Comparison of ENCODE assay signal across 19 cellular contexts in genomic region chr3:128430731-128431130, GRCh38. TPM values are rescaled to one million over a fixed set of nuclear protein-coding genes. Genes with fewer than 3 reads are reported as not detected.
DNase-seq lines count a peak whose midpoint lies in the region; ATAC-seq and TF ChIP-seq lines count a peak whose summit lies in the region.
"Had no signal": no experiment of that assay in that cellular context is flagged by ENCODE, and none has a peak within 500 bp of the region (broad histone marks: within the 10 kb centered on the region; RNA-seq: fewer than 3 reads in every experiment).

No MANE protein-coding gene starts in this region.

- peaks cover 74% of the 10 kb centered on the region for H3K27me3 Mint-ChIP-seq in nephron (ENCODE audit: low read depth)

- peak; percentile 9 for DNase-seq in Right ventricle myocardium inferior (ENCODE audit: missing footprints)
- no peak for DNase-seq in cardiac septum (ENCODE audit: low spot score)
- peak; percentile 76 for DNase-seq in posterior vena cava (ENCODE audit: low spot score)
- DNase-seq in NCI-H1417 treated with DMSO at 0.1 percent for 48 hours (lab: John Stamatoyannopoulos, UW), result no peak
- DNase-seq in foreskin fibroblast, result no peak
- DNase-seq in posterior cingulate gyrus, result no peak
- DNase-seq in UCSD-AML1 (lab: John Stamatoyannopoulos, UW; ENCODE audit: unreplicated experiment), result no peak
- DNase-seq: CD4-positive, alpha-beta memory T cell; DMS153; DMS79; GDM1; GOT3; H9 had no signal

- no peaks in the 10 kb centered on the region for H3K36me3 Mint-ChIP-seq in nephron (ENCODE audit: low read depth)
- H3K36me3 Mint-ChIP-seq: CD14-positive monocyte had no signal

- TF ChIP-seq CTCF in nephron (IDR thresholded peaks at IDR 0.05; ENCODE audit: unreplicated experiment in 3 of 3) (no peak), foreskin fibroblast (IDR thresholded peaks at IDR 0.05; ENCODE audit: low read depth, low read length) (no peak)

- H3K4me3 ChIP-seq in foreskin fibroblast (ENCODE audit: low read depth in 1 of 2, low read length in 2 of 2), result no peak overlapping the region
- H3K4me3 ChIP-seq: BLaER1 had no signal

- no peaks in the 10 kb centered on the region for H3K9me3 Mint-ChIP-seq in nephron
- H3K9me3 Mint-ChIP-seq: CD4-positive, alpha-beta memory T cell; H9 had no signal

- intact Hi-C loops in Right ventricle myocardium inferior (cut with DNase I), result no loop called here
- intact Hi-C loops in cardiac septum (cut with DNase I), result no loop called here
- intact Hi-C loops in posterior vena cava (cut with DNase I), result no loop called here
- intact Hi-C loops in posterior cingulate gyrus (cut with DNase I), result loop anchor here (5.0 kb wide), 1 partner anchor 52 kb away; no protein-coding TSS in a partner anchor

- peaks cover 21% of the 10 kb centered on the region for H3K4me1 Mint-ChIP-seq in nephron

- H3K27ac Mint-ChIP-seq in nephron, result peak overlapping the region in 1 of 3 experiments; percentile 21
- H3K27ac Mint-ChIP-seq: CD14-positive monocyte, H9 had no signal

- ATAC-seq in Right ventricle myocardium inferior, result no peak

- H3K4me3 Mint-ChIP-seq in nephron, result peak overlapping the region; percentile 43 to 55 (median 52)

RNA-seq across cellular contexts. Expression of gene DNAJB8, which starts 36.0 kb away (rescaled TPM):
- total RNA-seq in Right ventricle myocardium inferior, result not detected
- not detected for total RNA-seq in cardiac septum
- total RNA-seq in posterior vena cava, result not detected
- total RNA-seq: A673; CD4-positive, alpha-beta memory T cell; Daoy; H9; HT-29 had no signal

Comparison
In these comparisons a context has a peak if more than half of its experiments do, and no peak if none do; other contexts are left out.
1. DNase-seq: peak in Right ventricle myocardium inferior (single experiment) and posterior vena cava (single experiment); none in cardiac septum (single experiment), NCI-H1417 treated with DMSO at 0.1 percent for 48 hours (single experiment), foreskin fibroblast (0 of 2), posterior cingulate gyrus (0 of 10) and UCSD-AML1 (single experiment).